9 cellular contexts compared by ENCODE assay signal in the genomic region with DNA sequence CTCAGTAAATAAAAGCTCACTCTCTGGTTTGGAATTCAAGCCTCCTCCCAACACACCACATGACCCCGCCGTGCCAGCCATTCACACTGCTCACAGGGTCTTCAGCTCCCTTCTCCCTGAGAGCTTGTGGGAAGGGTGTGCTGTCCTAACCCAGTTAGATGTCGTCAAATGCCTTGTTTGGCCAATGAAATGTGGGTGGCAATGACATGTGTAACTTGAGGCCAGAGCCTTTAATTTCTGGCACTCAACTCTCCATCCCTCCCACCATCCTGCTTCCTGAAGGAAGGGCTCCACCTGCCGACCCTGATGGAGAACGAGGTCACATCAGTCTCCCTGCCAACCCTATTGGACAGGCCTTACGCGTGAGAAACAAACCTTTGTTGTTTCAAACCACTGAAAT.
DNase-seq lines count a peak whose midpoint lies in the region; ATAC-seq, FAIRE-seq and TF ChIP-seq lines count a peak whose summit lies in the region.
"Had no signal": no experiment of that assay in that cellular context is flagged by ENCODE, and none has a peak within 500 bp of the region (broad histone marks: within the 10 kb centered on the region; RNA-seq: fewer than 3 reads in every experiment).

No MANE protein-coding gene starts in this region.

- FAIRE-seq in astrocyte (lab: Jason Lieb, UNC) (no peak), HepG2 (lab: Jason Lieb, UNC) (peak; percentile 74)

- H3K4me3 Mint-ChIP-seq in astrocyte (ENCODE audit: unreplicated experiment) = no peak overlapping the region
- no peak overlapping the region for H3K4me3 Mint-ChIP-seq in activated naive CD8-positive, alpha-beta T cell treated with anti-CD3 and anti-CD28 coated beads for 36 hours
- H3K4me3 Mint-ChIP-seq: activated CD4-positive, alpha-beta memory T cell treated with anti-CD3 and anti-CD28 coated beads for 36 hours had no signal

- TF ChIP-seq CTCF in LNCaP clone FGC (IDR thresholded peaks at IDR 0.05; ENCODE audit: control insufficient read depth, extremely low read depth, insufficient read depth) (peak; percentile 67), astrocyte (IDR thresholded peaks at IDR 0.05; ENCODE audit: insufficient read depth, low read depth, low read length) (no peak), HepG2 (CRISPR knock-in tag; IDR thresholded peaks at IDR 0.05) (peak; percentile 64), gastroesophageal sphincter (IDR thresholded peaks at IDR 0.05) (peak in 1 of 4 experiments; percentile 32)

- no peaks in the 10 kb centered on the region for H3K36me3 Mint-ChIP-seq in astrocyte (ENCODE audit: low read depth, unreplicated experiment)
- H3K36me3 Mint-ChIP-seq in activated naive CD8-positive, alpha-beta T cell treated with anti-CD3 and anti-CD28 coated beads for 36 hours = no peaks in the 10 kb centered on the region
- H3K36me3 Mint-ChIP-seq: activated CD4-positive, alpha-beta memory T cell treated with anti-CD3 and anti-CD28 coated beads for 36 hours had no signal

- in situ Hi-C loops in HepG2 (cut with HindIII; ENCODE audit: extremely low pct_ligation_motif_present, low pct_unique_long_range_greater_than_20kb) = no loop called here

- H3K27me3 Mint-ChIP-seq in astrocyte (ENCODE audit: low read depth, unreplicated experiment) = peaks cover 5% of the 10 kb centered on the region
- no peaks in the 10 kb centered on the region for H3K27me3 Mint-ChIP-seq in activated naive CD8-positive, alpha-beta T cell treated with anti-CD3 and anti-CD28 coated beads for 36 hours
- H3K27me3 Mint-ChIP-seq: activated CD4-positive, alpha-beta memory T cell treated with anti-CD3 and anti-CD28 coated beads for 36 hours had no signal

- 35% methylated on average over 7 of the region's 7 CpGs for WGBS in HepG2 (ENCODE audit: low lambda C conversion rate)
- WGBS in gastroesophageal sphincter (ENCODE audit: low coverage in 1 of 2), 2 donors = 50 to 68% methylated on average over 3 to 7 of the region's 7 CpGs

- no peaks in the 10 kb centered on the region for H3K9me3 Mint-ChIP-seq in astrocyte (ENCODE audit: unreplicated experiment)
- H3K9me3 Mint-ChIP-seq in activated naive CD8-positive, alpha-beta T cell treated with anti-CD3 and anti-CD28 coated beads for 36 hours = no peaks in the 10 kb centered on the region
- H3K9me3 Mint-ChIP-seq: activated CD4-positive, alpha-beta memory T cell treated with anti-CD3 and anti-CD28 coated beads for 36 hours had no signal

- H3K79me2 ChIP-seq in astrocyte (ENCODE audit: insufficient read depth, low read length) = no peaks in the 10 kb centered on the region
- H3K79me2 ChIP-seq in HepG2 (ENCODE audit: insufficient read depth, low read length) = no peaks in the 10 kb centered on the region

- POLR2A ChIA-PET in HepG2 (lab: Yijun Ruan, JAX) = no interaction called here

- DNase-seq in Daoy (ENCODE audit: low read depth) = peak; percentile 83
- peak; percentile 32 for DNase-seq in LNCaP clone FGC (ENCODE audit: low read depth)
- DNase-seq in astrocyte (ENCODE audit: low read depth) = peak; percentile 63
- peak; percentile 36 for DNase-seq in HepG2 (ENCODE audit: low spot score)
- no peak for DNase-seq in germinal center (ENCODE audit: low spot score)
- DNase-seq in activated naive CD4-positive, alpha-beta T cell treated with Interleukin-2 at 50 U/mL for 16 hours = no peak
- DNase-seq in activated naive CD8-positive, alpha-beta T cell treated with anti-CD3 and anti-CD28 coated beads for 36 hours = no peak
- DNase-seq: activated CD4-positive, alpha-beta memory T cell treated with anti-CD3 and anti-CD28 coated beads for 36 hours had no signal

- no peak overlapping the region for H3K4me2 ChIP-seq in astrocyte (ENCODE audit: low read length)
- no peak overlapping the region for H3K4me2 ChIP-seq in HepG2 (ENCODE audit: low read depth, low read length)

- no peaks in the 10 kb centered on the region for H3K36me3 ChIP-seq in astrocyte (ENCODE audit: insufficient read depth, low read length)
- H3K36me3 ChIP-seq in HepG2 (replicated peaks in 1 of 2; ENCODE audit: control insufficient read depth in 1 of 2, insufficient read depth in 2 of 2, low read length in 2 of 2) = no peaks in the 10 kb centered on the region
- H3K36me3 ChIP-seq in gastroesophageal sphincter = no peaks in the 10 kb centered on the region

- H3K27ac ChIP-seq in astrocyte (ENCODE audit: low read depth, low read length) (no peak overlapping the region), HepG2 (ENCODE audit: extremely low read length, insufficient read depth, low read length) (no peak overlapping the region), gastroesophageal sphincter (no peak overlapping the region)

- H2AFZ ChIP-seq in astrocyte (ENCODE audit: low read depth, low read length) (peak overlapping the region; percentile 60), HepG2 (ENCODE audit: low read length) (no peak overlapping the region)

- H3K9me3 ChIP-seq in astrocyte (ENCODE audit: insufficient read depth, low read depth, low read length) (no peaks in the 10 kb centered on the region), HepG2 (ENCODE audit: low read length) (no peaks in the 10 kb centered on the region), gastroesophageal sphincter (no peaks in the 10 kb centered on the region)

- no peak for TF ChIP-seq RAD21 in HepG2 (CRISPR knock-in tag; IDR thresholded peaks at IDR 0.05)

- H4K20me1 ChIP-seq in astrocyte (ENCODE audit: insufficient read depth, low read length) (no peaks in the 10 kb centered on the region), HepG2 (ENCODE audit: insufficient read depth, low read length) (no peaks in the 10 kb centered on the region)

- H3K27ac Mint-ChIP-seq in astrocyte (ENCODE audit: unreplicated experiment) = peak overlapping the region; percentile 11
- no peak overlapping the region for H3K27ac Mint-ChIP-seq in activated naive CD8-positive, alpha-beta T cell treated with anti-CD3 and anti-CD28 coated beads for 36 hours
- H3K27ac Mint-ChIP-seq: activated CD4-positive, alpha-beta memory T cell treated with anti-CD3 and anti-CD28 coated beads for 36 hours had no signal

- H3K4me3 ChIP-seq in LNCaP clone FGC (ENCODE audit: low read depth, low read length) (no peak overlapping the region), astrocyte (ENCODE audit: insufficient read depth, low read depth, low read length) (no peak overlapping the region), HepG2 (replicated peaks in 1 of 3; ENCODE audit: insufficient read depth in 1 of 3, low read depth in 2 of 3, low read length in 3 of 3) (no peak overlapping the region), gastroesophageal sphincter (no peak overlapping the region)

- H3K27me3 ChIP-seq in astrocyte (ENCODE audit: insufficient read depth, low read length) (no peaks in the 10 kb centered on the region), HepG2 (ENCODE audit: control insufficient read depth in 1 of 2, insufficient read depth in 2 of 2, low read length in 2 of 2) (no peaks in the 10 kb centered on the region; a peak in 2 of 5 replicates), gastroesophageal sphincter (no peaks in the 10 kb centered on the region)

- H3K4me1 ChIP-seq in astrocyte (ENCODE audit: insufficient read depth, low read length) = no peaks in the 10 kb centered on the region
- no peaks in the 10 kb centered on the region for H3K4me1 ChIP-seq in HepG2 (ENCODE audit: insufficient read depth, low read length)
- peaks cover 0 to 7% (median 0%) of the 10 kb centered on the region in 3 donors for H3K4me1 ChIP-seq in gastroesophageal sphincter

- CTCF ChIA-PET in HepG2 (lab: Yijun Ruan, JAX; ENCODE audit: low intra/inter-chr PET ratio, low total read pairs) = interaction anchor here (1.1 to 1.4 kb wide), 2 partner anchors 80 to 104 kb away, joined by 4 to 7 read pairs; no protein-coding TSS in a partner anchor

- TF ChIP-seq POLR2A in HepG2 (IDR thresholded peaks at IDR 0.05; ENCODE audit: insufficient read depth in 1 of 2, low read depth in 2 of 2, low read length in 2 of 2) (no peak), gastroesophageal sphincter (IDR thresholded peaks at IDR 0.05) (no peak)

- no peak overlapping the region for H3K9ac ChIP-seq in astrocyte (ENCODE audit: low read length)
- no peak overlapping the region for H3K9ac ChIP-seq in HepG2 (ENCODE audit: insufficient read depth, low read depth, low read length)

- intact Hi-C loops in HepG2 (cut with micrococcal nuclease; ENCODE audit: unreplicated experiment) = loop anchor here (1.0 kb wide), 2 partner anchors 80 to 105 kb away; no protein-coding TSS in a partner anchor

- H3K4me1 Mint-ChIP-seq in astrocyte (ENCODE audit: low read depth, unreplicated experiment) = peaks cover 9% of the 10 kb centered on the region
- H3K4me1 Mint-ChIP-seq in activated naive CD8-positive, alpha-beta T cell treated with anti-CD3 and anti-CD28 coated beads for 36 hours = no peaks in the 10 kb centered on the region

- ATAC-seq in HepG2 (peak; percentile 95), gastroesophageal sphincter (no peak)

- BruUV-seq in HepG2 (replicated peaks; lab: Mats Ljungman, UMichigan) = no TSS peak

- TF ChIP-seq EP300 in HepG2 (IDR thresholded peaks at IDR 0.05; ENCODE audit: low read depth in 2 of 2, low read length in 2 of 2) (no peak), HepG2 (CRISPR knock-in tag; IDR thresholded peaks at IDR 0.05; ENCODE audit: borderline replicate concordance) (no peak), gastroesophageal sphincter (IDR thresholded peaks at IDR 0.05) (no peak)

TF ChIP-seq in HepG2, 621 proteins besides CTCF, POLR2A, EP300 and RAD21 (continues in another document):
- TF ChIP-seq STAG1 (CRISPR knock-in tag; IDR thresholded peaks at IDR 0.05) = peak; percentile 55
- TF ChIP-seq ZNF251 (CRISPR knock-in tag; IDR thresholded peaks at IDR 0.05) = no peak
- no peak for TF ChIP-seq ZEB1 (IDR thresholded peaks at IDR 0.05; ENCODE audit: insufficient replicate concordance, low read depth)
- TF ChIP-seq, protein P1, sequence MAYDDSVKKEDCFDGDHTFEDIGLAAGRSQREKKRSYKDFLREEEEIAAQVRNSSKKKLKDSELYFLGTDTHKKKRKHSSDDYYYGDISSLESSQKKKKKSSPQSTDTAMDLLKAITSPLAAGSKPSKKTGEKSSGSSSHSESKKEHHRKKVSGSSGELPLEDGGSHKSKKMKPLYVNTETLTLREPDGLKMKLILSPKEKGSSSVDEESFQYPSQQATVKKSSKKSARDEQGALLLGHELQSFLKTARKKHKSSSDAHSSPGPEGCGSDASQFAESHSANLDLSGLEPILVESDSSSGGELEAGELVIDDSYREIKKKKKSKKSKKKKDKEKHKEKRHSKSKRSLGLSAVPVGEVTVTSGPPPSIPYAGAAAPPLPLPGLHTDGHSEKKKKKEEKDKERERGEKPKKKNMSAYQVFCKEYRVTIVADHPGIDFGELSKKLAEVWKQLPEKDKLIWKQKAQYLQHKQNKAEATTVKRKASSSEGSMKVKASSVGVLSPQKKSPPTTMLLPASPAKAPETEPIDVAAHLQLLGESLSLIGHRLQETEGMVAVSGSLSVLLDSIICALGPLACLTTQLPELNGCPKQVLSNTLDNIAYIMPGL (CRISPR knock-in tag; IDR thresholded peaks at IDR 0.05; ENCODE audit: borderline replicate concordance in 1 of 2, low read depth in 1 of 2) = no peak

Comparison
In these comparisons a context has a peak if more than half of its experiments do, and no peak if none do; other contexts are left out.
1. DNase-seq: peak in Daoy (single experiment), LNCaP clone FGC (single experiment), astrocyte (single experiment) and HepG2 (single experiment); none in germinal center (single experiment), activated naive CD4-positive, alpha-beta T cell treated with Interleukin-2 at 50 U/mL for 16 hours (single experiment) and activated naive CD8-positive, alpha-beta T cell treated with anti-CD3 and anti-CD28 coated beads for 36 hours (single experiment).